ENCODE assay signal across 10 cellular contexts in the genomic region with DNA sequence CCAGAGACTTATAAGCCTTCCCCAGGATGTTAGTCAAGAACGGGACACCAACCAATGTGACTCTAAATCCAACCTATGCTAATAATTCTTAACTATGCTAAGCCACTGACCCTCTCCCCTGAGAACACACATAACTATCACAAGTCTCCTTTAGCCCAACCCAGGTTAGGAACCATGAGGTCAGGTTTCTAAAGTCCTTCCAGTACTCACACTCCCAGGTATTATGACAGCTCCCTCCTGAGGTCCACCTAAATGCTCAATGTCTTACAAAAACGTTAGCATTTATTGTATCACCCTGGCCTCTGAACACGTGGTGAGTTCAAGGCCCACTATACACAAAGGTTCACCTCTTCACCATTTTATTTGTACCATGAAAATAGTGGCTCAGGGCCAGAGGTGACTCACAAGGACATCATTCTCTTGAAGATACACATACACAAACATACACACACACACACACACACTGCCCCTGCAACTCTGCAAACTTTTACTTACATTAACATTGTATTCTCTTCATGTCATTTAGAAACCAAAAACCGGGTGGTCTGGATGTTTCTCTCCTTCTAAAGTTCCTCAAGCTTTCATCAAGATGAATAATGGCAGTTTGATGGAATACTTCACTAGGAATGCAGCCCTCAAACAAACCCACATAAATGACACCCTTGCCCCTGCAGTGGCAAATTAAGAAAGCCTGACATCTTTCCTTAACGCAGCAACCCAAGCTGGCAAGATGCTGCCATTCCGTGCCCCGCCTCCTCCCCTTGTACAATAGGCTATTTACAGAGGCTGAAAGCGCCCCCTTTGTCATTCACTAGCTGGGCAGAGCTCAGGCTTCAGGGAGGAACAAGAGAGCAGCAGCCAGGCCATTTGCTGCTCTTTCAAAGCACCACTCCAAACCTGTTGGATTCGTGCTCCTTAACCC. TPM values are rescaled to one million over a fixed set of nuclear protein-coding genes. Genes with fewer than 3 reads are reported as not detected.
DNase-seq lines count a peak whose midpoint lies in the region; TF ChIP-seq lines count a peak whose summit lies in the region.
"Had no signal": no experiment of that assay in that cellular context is flagged by ENCODE, and none has a peak within 500 bp of the region (broad histone marks: within the 10 kb centered on the region; RNA-seq: fewer than 3 reads in every experiment).

No MANE protein-coding gene starts in this region.

- H3K4me3 ChIP-seq in astrocyte of the cerebellum (ENCODE audit: low read depth, low read length) (no peak overlapping the region), thyroid gland (replicated peaks in 1 of 3) (no peak overlapping the region)
- H3K4me3 ChIP-seq: BLaER1, body of pancreas had no signal

- H3K27me3 Mint-ChIP-seq in activated T-cell treated with anti-CD3 and anti-CD28 coated beads, Interleukin-2, amount 50 U/mL, for 24 hours = no peaks in the 10 kb centered on the region

- no peak overlapping the region for H3K4me3 Mint-ChIP-seq in activated T-cell treated with anti-CD3 and anti-CD28 coated beads, Interleukin-2, amount 50 U/mL, for 24 hours

- in situ Hi-C loops in astrocyte of the cerebellum (cut with HindIII; ENCODE audit: low sequenced_read_pairs) = loop anchor here (5.0 kb wide), 1 partner anchor 61 kb away; no protein-coding TSS in a partner anchor

- H3K4me1 ChIP-seq in thyroid gland = peaks cover 39 to 77% of the 10 kb centered on the region in 2 donors

- H3K27ac ChIP-seq in thyroid gland = peak overlapping the region in 2 of 3 donors; percentile 94 to 96
- H3K27ac ChIP-seq: BLaER1 had no signal

- intact Hi-C loops in thyroid gland (cut with DNase I) = no loop called here

- no peaks in the 10 kb centered on the region for H3K9me3 ChIP-seq in thyroid gland
- H3K9me3 ChIP-seq: BLaER1, body of pancreas had no signal

- DNase-seq in NCI-H82 (lab: John Stamatoyannopoulos, UW) = peak; percentile 45
- no peak for DNase-seq in NCI-H82 treated with DMSO at 0.1 percent for 48 hours (lab: John Stamatoyannopoulos, UW; ENCODE audit: unreplicated experiment)
- DNase-seq in astrocyte of the cerebellum (ENCODE audit: low read depth) = no peak
- peak; percentile 60 for DNase-seq in islet precursor cell
- DNase-seq in thyroid gland = peak; percentile 75 to 79
- no peak for DNase-seq in T-helper 1 cell
- DNase-seq in activated T-cell treated with anti-CD3 and anti-CD28 coated beads, Interleukin-2, amount 50 U/mL, for 24 hours = no peak
- DNase-seq in T-helper 2 cell = no peak

- H3K4me1 Mint-ChIP-seq in activated T-cell treated with anti-CD3 and anti-CD28 coated beads, Interleukin-2, amount 50 U/mL, for 24 hours (ENCODE audit: low read depth) = peaks cover 24% of the 10 kb centered on the region

- H3K36me3 ChIP-seq in thyroid gland = no peaks in the 10 kb centered on the region
- H3K36me3 ChIP-seq: BLaER1 had no signal

- peaks cover 9% of the 10 kb centered on the region for H3K36me3 Mint-ChIP-seq in activated T-cell treated with anti-CD3 and anti-CD28 coated beads, Interleukin-2, amount 50 U/mL, for 24 hours (ENCODE audit: low read depth)

- H3K27ac Mint-ChIP-seq in activated T-cell treated with anti-CD3 and anti-CD28 coated beads, Interleukin-2, amount 50 U/mL, for 24 hours = no peak overlapping the region

- H3K9me3 Mint-ChIP-seq in activated T-cell treated with anti-CD3 and anti-CD28 coated beads, Interleukin-2, amount 50 U/mL, for 24 hours = no peaks in the 10 kb centered on the region

- WGBS in thyroid gland, 2 donors = 39 to 50% methylated on average over 9 of the region's 9 CpGs

- TF ChIP-seq POLR2A in thyroid gland (IDR thresholded peaks at IDR 0.05) = no peak

- no peaks in the 10 kb centered on the region for H3K27me3 ChIP-seq in thyroid gland
- H3K27me3 ChIP-seq: BLaER1, body of pancreas had no signal

- TF ChIP-seq CTCF in astrocyte of the cerebellum (IDR thresholded peaks at IDR 0.05; ENCODE audit: low read depth, low read length, missing control alignments) (peak; percentile 10), thyroid gland (IDR thresholded peaks at IDR 0.05) (no peak)

RNA-seq across cellular contexts. Expression of a gene that starts 17.7 kb away (rescaled TPM):
- 100 to 1,000 TPM in 2 of 4 donors, 10 to 100 TPM in 2; 78.2 to 163 (median 112) TPM for total RNA-seq in thyroid gland

Comparison
In these comparisons a context has a peak if more than half of its experiments do, and no peak if none do; other contexts are left out.
1. DNase-seq: peak in NCI-H82 (single experiment), islet precursor cell (single experiment) and thyroid gland (2 of 2); none in NCI-H82 treated with DMSO at 0.1 percent for 48 hours (single experiment), astrocyte of the cerebellum (single experiment), T-helper 1 cell (0 of 5), activated T-cell treated with anti-CD3 and anti-CD28 coated beads, Interleukin-2, amount 50 U/mL, for 24 hours (single experiment) and T-helper 2 cell (0 of 5).